Comparison of ENCODE assay signal across 8 cellular contexts in the genomic region with DNA sequence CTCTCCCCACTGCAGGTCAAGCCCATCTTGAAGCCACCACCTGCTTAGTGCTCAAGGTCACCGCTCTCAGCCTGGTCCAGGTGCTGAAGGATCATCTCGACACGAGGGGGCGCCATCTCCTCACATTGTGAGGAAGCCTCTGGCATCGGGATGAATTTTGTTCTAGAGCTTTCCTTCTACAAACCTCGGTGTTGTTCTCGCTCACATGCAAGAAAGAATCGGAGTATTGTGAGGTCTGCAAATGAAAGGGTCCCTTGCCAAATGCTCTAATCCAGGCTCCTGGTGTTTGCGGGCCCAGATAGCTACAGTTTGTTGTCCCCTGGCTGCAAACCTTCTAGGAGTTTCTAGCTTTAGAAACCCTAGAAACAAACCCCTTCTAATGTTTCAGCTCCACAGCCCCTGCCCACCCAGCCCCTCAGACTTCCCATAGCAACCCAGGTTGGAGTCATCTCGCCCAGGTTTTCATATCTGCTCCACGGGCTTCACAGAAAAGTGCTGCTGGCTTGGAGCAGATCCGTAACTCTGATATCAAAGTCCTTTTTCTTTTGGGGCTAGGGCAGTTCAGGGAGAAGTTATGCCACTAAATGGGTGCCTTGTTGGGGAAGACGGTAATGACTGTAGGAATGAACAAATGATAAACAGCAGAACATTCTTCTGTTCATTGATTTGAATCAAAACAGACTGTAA. TPM values are rescaled to one million over a fixed set of nuclear protein-coding genes. Genes with fewer than 3 reads are reported as not detected.
DNase-seq lines count a peak whose midpoint lies in the region; ATAC-seq and TF ChIP-seq lines count a peak whose summit lies in the region.

No MANE protein-coding gene starts in this region.

- H2BK12ac ChIP-seq in neuronal stem cell (ENCODE audit: low read length): no peak overlapping the region

- no peaks in the 10 kb centered on the region for H3K27me3 ChIP-seq in CD8-positive, alpha-beta memory T cell (ENCODE audit: insufficient read depth, low read length, poor library complexity, severe bottlenecking)
- no peaks in the 10 kb centered on the region for H3K27me3 ChIP-seq in Peyer's patch
- peaks cover 0 to 10% (median 0%) of the 10 kb centered on the region in 3 experiments for H3K27me3 ChIP-seq in neuronal stem cell (ENCODE audit: control insufficient read depth in 3 of 3, insufficient read depth in 3 of 3, low read depth in 1 of 3, low read length in 3 of 3)

- no peak overlapping the region for H3K27ac ChIP-seq in CD8-positive, alpha-beta memory T cell (ENCODE audit: low read depth, low read length)
- peak overlapping the region in 2 of 4 donors; percentile 22 to 44 for H3K27ac ChIP-seq in Peyer's patch
- no peak overlapping the region for H3K27ac ChIP-seq in neuronal stem cell (replicated peaks; ENCODE audit: low read length)
- peak overlapping the region; percentile 86 for H3K27ac ChIP-seq in substantia nigra (ENCODE audit: low read depth, low read length, poor library complexity, severe bottlenecking)

- peaks cover 12% of the 10 kb centered on the region for H3K4me1 ChIP-seq in CD8-positive, alpha-beta memory T cell (ENCODE audit: insufficient read depth, low read length)
- peaks cover 0 to 7% (median 0%) of the 10 kb centered on the region in 4 donors for H3K4me1 ChIP-seq in Peyer's patch
- no peaks in the 10 kb centered on the region for H3K4me1 ChIP-seq in neuronal stem cell (ENCODE audit: control insufficient read depth in 2 of 2, insufficient read depth in 1 of 2, low read depth in 1 of 2, low read length in 2 of 2)

- H3K27me3 Mint-ChIP-seq in CD8-positive, alpha-beta memory T cell: no peaks in the 10 kb centered on the region
- peaks cover 7% of the 10 kb centered on the region for H3K27me3 Mint-ChIP-seq in activated T-cell treated with anti-CD3 and anti-CD28 coated beads, Interleukin-2, amount 50 U/mL, for 72 hours (ENCODE audit: low read depth)

- no peak overlapping the region for H3K14ac ChIP-seq in neuronal stem cell (ENCODE audit: low read length)

- no peak overlapping the region for H4K8ac ChIP-seq in neuronal stem cell (ENCODE audit: low read depth, low read length)

- CTCF ChIA-PET in CD8-positive, alpha-beta memory T cell (lab: Charles Lee): interaction anchor here (0.7 to 7.0 kb wide), 66 partner anchors 9 to 443 kb away, joined by 3 to 190 read pairs (median 4); a partner anchor contains a TSS

- peaks cover 10 to 15% (median 13%) of the 10 kb centered on the region in 3 donors for H3K4me1 Mint-ChIP-seq in CD8-positive, alpha-beta memory T cell
- peaks cover 27% of the 10 kb centered on the region for H3K4me1 Mint-ChIP-seq in activated T-cell treated with anti-CD3 and anti-CD28 coated beads, Interleukin-2, amount 50 U/mL, for 72 hours (ENCODE audit: low read depth)

- H3K9ac ChIP-seq in neuronal stem cell (ENCODE audit: low read depth, low read length, poor library complexity): no peak overlapping the region

- H3K9me3 Mint-ChIP-seq in CD8-positive, alpha-beta memory T cell: peaks cover 0 to 13% (median 6%) of the 10 kb centered on the region in 5 donors
- H3K9me3 Mint-ChIP-seq in activated T-cell treated with anti-CD3 and anti-CD28 coated beads, Interleukin-2, amount 50 U/mL, for 72 hours: no peaks in the 10 kb centered on the region

- H3K4ac ChIP-seq in neuronal stem cell (ENCODE audit: low read length): no peak overlapping the region

- peak in 1 of 2 donors; percentile 17 for TF ChIP-seq POLR2A in Peyer's patch (IDR thresholded peaks at IDR 0.05)

- H2BK15ac ChIP-seq in neuronal stem cell (ENCODE audit: low read length): no peak overlapping the region

- peak; percentile 67 to 95 (median 94) for TF ChIP-seq CTCF in Peyer's patch (IDR thresholded peaks at IDR 0.05)
- TF ChIP-seq CTCF in fibroblast of the aortic adventitia (IDR thresholded peaks at IDR 0.05; ENCODE audit: insufficient read depth, low read length): peak; percentile 88

- no peaks in the 10 kb centered on the region for H3K36me3 ChIP-seq in CD8-positive, alpha-beta memory T cell (ENCODE audit: insufficient read depth, low read length)
- H3K36me3 ChIP-seq in Peyer's patch (no peaks in the 10 kb centered on the region), neuronal stem cell (replicated peaks in 1 of 2; ENCODE audit: control insufficient read depth in 2 of 2, insufficient read depth in 2 of 2, low read length in 2 of 2) (no peaks in the 10 kb centered on the region)

- POLR2A ChIA-PET in CD8-positive, alpha-beta memory T cell (lab: Charles Lee): interaction anchor here (1.0 to 3.4 kb wide), 7 partner anchors 8 to 423 kb away, joined by 5 to 29 read pairs (median 5); a partner anchor contains a TSS

- no peaks in the 10 kb centered on the region for H3K79me1 ChIP-seq in neuronal stem cell (ENCODE audit: low read depth, low read length)

- H3K18ac ChIP-seq in neuronal stem cell (ENCODE audit: low read length): no peak overlapping the region

- WGBS in neuronal stem cell (ENCODE audit: extremely low coverage in 2 of 2, insufficient read length in 2 of 2, insufficient replicate concordance in 1 of 2), 2 donors: no CpG with 5 or more reads among the region's 13 CpGs

- H2BK120ac ChIP-seq in neuronal stem cell (ENCODE audit: low read depth, low read length): no peak overlapping the region

- H4K91ac ChIP-seq in neuronal stem cell (ENCODE audit: low read depth, low read length, poor library complexity): no peak overlapping the region

- no peak overlapping the region for H2AK5ac ChIP-seq in neuronal stem cell (ENCODE audit: low read depth, low read length)

- no peak overlapping the region for H3K4me2 ChIP-seq in neuronal stem cell (ENCODE audit: insufficient read depth, low read length, poor library complexity, severe bottlenecking)

- peak; percentile 79 for ATAC-seq in GM21381 (IDR thresholded peaks at IDR 0.05; ENCODE audit: unreplicated experiment)
- peak; percentile 95 for ATAC-seq in activated T-cell treated with anti-CD3 and anti-CD28 coated beads, Interleukin-2, amount 50 U/mL, for 72 hours (replicated peaks in 1 of 2)

- H3K9me3 ChIP-seq in CD8-positive, alpha-beta memory T cell (ENCODE audit: low read length): no peaks in the 10 kb centered on the region
- H3K9me3 ChIP-seq in Peyer's patch (no peaks in the 10 kb centered on the region), neuronal stem cell (replicated peaks in 1 of 2; ENCODE audit: control insufficient read depth in 2 of 2, insufficient read depth in 1 of 2, low read depth in 1 of 2, low read length in 2 of 2) (no peaks in the 10 kb centered on the region)

- no peak overlapping the region for H3K23ac ChIP-seq in neuronal stem cell (ENCODE audit: low read depth, low read length, poor library complexity)

- peak overlapping the region; percentile 39 to 86 (median 69) for H3K27ac Mint-ChIP-seq in CD8-positive, alpha-beta memory T cell
- peak overlapping the region; percentile 34 for H3K27ac Mint-ChIP-seq in activated T-cell treated with anti-CD3 and anti-CD28 coated beads, Interleukin-2, amount 50 U/mL, for 72 hours

- H3K4me3 ChIP-seq in CD8-positive, alpha-beta memory T cell (ENCODE audit: low read length): peak overlapping the region; percentile 13
- H3K4me3 ChIP-seq in Peyer's patch: peak overlapping the region in 1 of 4 donors; percentile 10
- peak overlapping the region; percentile 18 for H3K4me3 ChIP-seq in fibroblast of the aortic adventitia (ENCODE audit: low read depth, low read length)
- no peak overlapping the region for H3K4me3 ChIP-seq in neuronal stem cell (ENCODE audit: low read length in 2 of 2)

- DNase-seq in CD8-positive, alpha-beta memory T cell: peak; percentile 72 to 90 (median 80)
- DNase-seq in LHCN-M2 (ENCODE audit: low read depth): peak; percentile 77
- peak; percentile 90 to 96 (median 93) for DNase-seq in Peyer's patch
- DNase-seq in activated T-cell treated with anti-CD3 and anti-CD28 coated beads, Interleukin-2, amount 50 U/mL, for 72 hours: peak; percentile 91 to 93
- peak; percentile 85 for DNase-seq in fibroblast of the aortic adventitia (ENCODE audit: low read depth)
- peak; percentile 86 for DNase-seq in neuronal stem cell (ENCODE audit: low spot score)
- DNase-seq in substantia nigra (lab: John Stamatoyannopoulos, UW): peak; percentile 9 to 98 (median 81)

- H3K36me3 Mint-ChIP-seq in CD8-positive, alpha-beta memory T cell: peaks cover 0 to 3% (median 0%) of the 10 kb centered on the region in 3 donors
- H3K36me3 Mint-ChIP-seq in activated T-cell treated with anti-CD3 and anti-CD28 coated beads, Interleukin-2, amount 50 U/mL, for 72 hours (ENCODE audit: insufficient read depth in 2 of 2): peaks cover 2 to 7% of the 10 kb centered on the region in 2 donors

- H2AFZ ChIP-seq in neuronal stem cell (ENCODE audit: low read length): peak overlapping the region; percentile 80

- peak overlapping the region in 3 of 7 donors; percentile 26 to 61 (median 51) for H3K4me3 Mint-ChIP-seq in CD8-positive, alpha-beta memory T cell
- peak overlapping the region in 1 of 2 donors; percentile 20 for H3K4me3 Mint-ChIP-seq in activated T-cell treated with anti-CD3 and anti-CD28 coated beads, Interleukin-2, amount 50 U/mL, for 72 hours

- no peak overlapping the region for H2BK5ac ChIP-seq in neuronal stem cell (ENCODE audit: low read length)

RNA-seq across cellular contexts. Expression of a gene that starts 8.6 kb away (rescaled TPM):
- total RNA-seq in CD8-positive, alpha-beta memory T cell: 100 to 1,000 TPM; 183 to 194 TPM
- polyA plus RNA-seq in CD8-positive, alpha-beta memory T cell: 316 TPM
- total RNA-seq in LHCN-M2 (2014; rRNA removed) (167 and 210 TPM in 2 replicates), Peyer's patch (100 to 1,000 TPM; 178 to 291 (median 203) TPM), fibroblast of the aortic adventitia (ENCODE audit: low replicate concordance) (107 and 304 TPM in 2 replicates)
- polyA plus RNA-seq in LHCN-M2 (2012): 244 TPM
- 100 to 1,000 TPM; 217 to 230 TPM for total RNA-seq in activated T-cell treated with anti-CD3 and anti-CD28 coated beads, Interleukin-2, amount 50 U/mL, for 72 hours
- 378 TPM for polyA plus RNA-seq in neuronal stem cell (2013, experiment 1 of 2)
- polyA plus RNA-seq in neuronal stem cell (2013, experiment 2 of 2): 387 TPM

Comparison
In these comparisons a context has a peak if more than half of its experiments do, and no peak if none do; other contexts are left out.
1. H3K4me3 ChIP-seq: peak in CD8-positive, alpha-beta memory T cell (single experiment) and fibroblast of the aortic adventitia (single experiment); none in neuronal stem cell (0 of 2).
2. Peak in every context shown above with its lines, with median percentiles within 50 percentile points of each other: DNase-seq.